8 cellular contexts compared by ENCODE assay signal in genomic region chr1:40039757-40040510, GRCh38. TPM values are rescaled to one million over a fixed set of nuclear protein-coding genes. Genes with fewer than 3 reads are reported as not detected.
A peak's percentile ranks its signal among the peaks of the same experiment; 100 is the strongest.
DNase-seq lines count a peak whose midpoint lies in the region; ATAC-seq and TF ChIP-seq lines count a peak whose summit lies in the region.

No MANE protein-coding gene starts in this region.

- H3K36me3 Mint-ChIP-seq in activated T-cell treated with anti-CD3 and anti-CD28 coated beads, Interleukin-2, amount 50 U/mL, for 72 hours (ENCODE audit: insufficient read depth in 2 of 2), result peaks cover 16 to 32% of the 10 kb centered on the region in 2 donors
- H3K36me3 Mint-ChIP-seq in natural killer cell, result no peaks in the 10 kb centered on the region

- peak overlapping the region; percentile 85 to 97 for H3K4me3 Mint-ChIP-seq in activated T-cell treated with anti-CD3 and anti-CD28 coated beads, Interleukin-2, amount 50 U/mL, for 72 hours
- H3K4me3 Mint-ChIP-seq in natural killer cell, result peak overlapping the region; percentile 84
- H3K4me3 Mint-ChIP-seq in stimulated activated naive CD8-positive, alpha-beta T cell treated with anti-CD3 and anti-CD28 coated beads, Interleukin-15, amount 100 ng/mL, for 72 hours, result peak overlapping the region; percentile 85 to 89

- no peaks in the 10 kb centered on the region for H3K9me3 Mint-ChIP-seq in activated T-cell treated with anti-CD3 and anti-CD28 coated beads, Interleukin-2, amount 50 U/mL, for 72 hours
- H3K9me3 Mint-ChIP-seq in natural killer cell, result no peaks in the 10 kb centered on the region
- no peaks in the 10 kb centered on the region for H3K9me3 Mint-ChIP-seq in stimulated activated naive CD8-positive, alpha-beta T cell treated with anti-CD3 and anti-CD28 coated beads, Interleukin-15, amount 100 ng/mL, for 72 hours

- no peak for TF ChIP-seq CTCF in natural killer cell (IDR thresholded peaks at IDR 0.05)

- ATAC-seq in GM21367 (IDR thresholded peaks at IDR 0.05; ENCODE audit: unreplicated experiment) (peak; percentile 49), natural killer cell (peak; percentile 11 to 54 (median 20))
- peak; percentile 64 to 66 for ATAC-seq in activated T-cell treated with anti-CD3 and anti-CD28 coated beads, Interleukin-2, amount 50 U/mL, for 72 hours (replicated peaks in 1 of 2)
- ATAC-seq in stimulated activated naive CD8-positive, alpha-beta T cell treated with anti-CD3 and anti-CD28 coated beads, Interleukin-15, amount 100 ng/mL, for 72 hours, result peak; percentile 80

- no peaks in the 10 kb centered on the region for H3K27me3 Mint-ChIP-seq in activated T-cell treated with anti-CD3 and anti-CD28 coated beads, Interleukin-2, amount 50 U/mL, for 72 hours (ENCODE audit: low read depth)
- H3K27me3 Mint-ChIP-seq in natural killer cell (ENCODE audit: low read depth in 2 of 2), result no peaks in the 10 kb centered on the region
- no peaks in the 10 kb centered on the region for H3K27me3 Mint-ChIP-seq in stimulated activated naive CD8-positive, alpha-beta T cell treated with anti-CD3 and anti-CD28 coated beads, Interleukin-15, amount 100 ng/mL, for 72 hours

- H3K27ac Mint-ChIP-seq in activated T-cell treated with anti-CD3 and anti-CD28 coated beads, Interleukin-2, amount 50 U/mL, for 72 hours, result peak overlapping the region; percentile 99
- H3K27ac Mint-ChIP-seq in natural killer cell, result peak overlapping the region; percentile 96 to 98
- peak overlapping the region; percentile 95 to 97 for H3K27ac Mint-ChIP-seq in stimulated activated naive CD8-positive, alpha-beta T cell treated with anti-CD3 and anti-CD28 coated beads, Interleukin-15, amount 100 ng/mL, for 72 hours

- DNase-seq in DMS114 treated with DMSO at 0.1 percent for 48 hours (lab: John Stamatoyannopoulos, UW; ENCODE audit: unreplicated experiment) (peak; percentile 55), HT-29 (ENCODE audit: low spot score) (peak; percentile 83), fibroblast of gingiva (ENCODE audit: low read depth) (peak; percentile 86), natural killer cell (peak; percentile 58)
- DNase-seq in activated T-cell treated with anti-CD3 and anti-CD28 coated beads, Interleukin-2, amount 50 U/mL, for 72 hours, result peak; percentile 84 to 85
- DNase-seq in stimulated activated naive CD8-positive, alpha-beta T cell treated with anti-CD3 and anti-CD28 coated beads, Interleukin-15, amount 100 ng/mL, for 72 hours, result peak; percentile 79 to 89

- intact Hi-C loops in natural killer cell (cut with micrococcal nuclease), result loop anchor here (2.0 to 10.0 kb wide), 3 partner anchors 19 to 219 kb away; partner anchors contain the start of gene ZMPSTE24

- H3K4me1 Mint-ChIP-seq in activated T-cell treated with anti-CD3 and anti-CD28 coated beads, Interleukin-2, amount 50 U/mL, for 72 hours (ENCODE audit: low read depth), result peaks cover 67% of the 10 kb centered on the region
- peaks cover 62 to 71% of the 10 kb centered on the region in 2 donors for H3K4me1 Mint-ChIP-seq in natural killer cell
- H3K4me1 Mint-ChIP-seq in stimulated activated naive CD8-positive, alpha-beta T cell treated with anti-CD3 and anti-CD28 coated beads, Interleukin-15, amount 100 ng/mL, for 72 hours, result peaks cover 60% of the 10 kb centered on the region

TF ChIP-seq in PFSK-1, 5 proteins besides CTCF, POLR2A, EP300 and RAD21:
- no peak for TF ChIP-seq FOXP2 (optimal IDR thresholded peaks at IDR 0.05; ENCODE audit: borderline replicate concordance, extremely low read depth, extremely low read length, insufficient read depth)
- TF ChIP-seq, protein P1, sequence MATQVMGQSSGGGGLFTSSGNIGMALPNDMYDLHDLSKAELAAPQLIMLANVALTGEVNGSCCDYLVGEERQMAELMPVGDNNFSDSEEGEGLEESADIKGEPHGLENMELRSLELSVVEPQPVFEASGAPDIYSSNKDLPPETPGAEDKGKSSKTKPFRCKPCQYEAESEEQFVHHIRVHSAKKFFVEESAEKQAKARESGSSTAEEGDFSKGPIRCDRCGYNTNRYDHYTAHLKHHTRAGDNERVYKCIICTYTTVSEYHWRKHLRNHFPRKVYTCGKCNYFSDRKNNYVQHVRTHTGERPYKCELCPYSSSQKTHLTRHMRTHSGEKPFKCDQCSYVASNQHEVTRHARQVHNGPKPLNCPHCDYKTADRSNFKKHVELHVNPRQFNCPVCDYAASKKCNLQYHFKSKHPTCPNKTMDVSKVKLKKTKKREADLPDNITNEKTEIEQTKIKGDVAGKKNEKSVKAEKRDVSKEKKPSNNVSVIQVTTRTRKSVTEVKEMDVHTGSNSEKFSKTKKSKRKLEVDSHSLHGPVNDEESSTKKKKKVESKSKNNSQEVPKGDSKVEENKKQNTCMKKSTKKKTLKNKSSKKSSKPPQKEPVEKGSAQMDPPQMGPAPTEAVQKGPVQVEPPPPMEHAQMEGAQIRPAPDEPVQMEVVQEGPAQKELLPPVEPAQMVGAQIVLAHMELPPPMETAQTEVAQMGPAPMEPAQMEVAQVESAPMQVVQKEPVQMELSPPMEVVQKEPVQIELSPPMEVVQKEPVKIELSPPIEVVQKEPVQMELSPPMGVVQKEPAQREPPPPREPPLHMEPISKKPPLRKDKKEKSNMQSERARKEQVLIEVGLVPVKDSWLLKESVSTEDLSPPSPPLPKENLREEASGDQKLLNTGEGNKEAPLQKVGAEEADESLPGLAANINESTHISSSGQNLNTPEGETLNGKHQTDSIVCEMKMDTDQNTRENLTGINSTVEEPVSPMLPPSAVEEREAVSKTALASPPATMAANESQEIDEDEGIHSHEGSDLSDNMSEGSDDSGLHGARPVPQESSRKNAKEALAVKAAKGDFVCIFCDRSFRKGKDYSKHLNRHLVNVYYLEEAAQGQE (IDR thresholded peaks at IDR 0.05; ENCODE audit: insufficient read depth in 1 of 2, low read depth in 2 of 2, low read length in 2 of 2), result 0 out of 4 replicates have a peak, but pooled peaks of 1 of the 2 experiments have one; percentile 3
- 0 out of 2 replicates have a peak, but pooled peaks have one; percentile 26 for TF ChIP-seq TAF1 (IDR thresholded peaks at IDR 0.05; ENCODE audit: borderline replicate concordance, insufficient read depth, low read length)
- TF ChIP-seq SIN3A (IDR thresholded peaks at IDR 0.05; ENCODE audit: borderline replicate concordance, insufficient read depth, low read length), result no peak; the same call in 1 of the 2 replicates
- peak; percentile 80; the same call in 1 of the 2 replicates for TF ChIP-seq POLR2AphosphoS5 (IDR thresholded peaks at IDR 0.05; ENCODE audit: low read depth, low read length)

RNA-seq across cellular contexts. Expression of gene CAP1, which starts 0.6 kb away (rescaled TPM):
- 169 and 180 TPM in 2 replicates for total RNA-seq in HT-29 (2014; rRNA removed; shearing (Covaris generic))
- 165 TPM for polyA plus RNA-seq in PFSK-1 (2012; ENCODE audit: insufficient read length, low read depth)
- 100 to 1,000 TPM; 401 to 411 TPM for total RNA-seq in activated T-cell treated with anti-CD3 and anti-CD28 coated beads, Interleukin-2, amount 50 U/mL, for 72 hours
- 100 to 1,000 TPM; 482 to 541 (median 537) TPM for total RNA-seq in natural killer cell

RNA-seq across cellular contexts. Expression of gene PPT1, which starts 57.1 kb away (rescaled TPM):
- 56.2 and 67.0 TPM in 2 replicates for total RNA-seq in HT-29 (2014; rRNA removed; shearing (Covaris generic))
- 86.3 TPM for polyA plus RNA-seq in PFSK-1 (2012; ENCODE audit: insufficient read length, low read depth)
- total RNA-seq in activated T-cell treated with anti-CD3 and anti-CD28 coated beads, Interleukin-2, amount 50 U/mL, for 72 hours, result 10 to 100 TPM; 52.6 to 53.2 TPM
- 10 to 100 TPM; 24.9 to 34.5 (median 29.9) TPM for total RNA-seq in natural killer cell

Comparison
In these comparisons a context has a peak if more than half of its experiments do, and no peak if none do; other contexts are left out.
1. Peak in every context shown above with its lines: DNase-seq and ATAC-seq.
2. ATAC-seq: peak in every context shown above with its lines; median percentile 80 in stimulated activated naive CD8-positive, alpha-beta T cell treated with anti-CD3 and anti-CD28 coated beads, Interleukin-15, amount 100 ng/mL, for 72 hours; 65 in activated T-cell treated with anti-CD3 and anti-CD28 coated beads, Interleukin-2, amount 50 U/mL, for 72 hours; 49 in GM21367; 20 in natural killer cell.